Comparison of ENCODE assay signal across 21 cellular contexts in the genomic region with DNA sequence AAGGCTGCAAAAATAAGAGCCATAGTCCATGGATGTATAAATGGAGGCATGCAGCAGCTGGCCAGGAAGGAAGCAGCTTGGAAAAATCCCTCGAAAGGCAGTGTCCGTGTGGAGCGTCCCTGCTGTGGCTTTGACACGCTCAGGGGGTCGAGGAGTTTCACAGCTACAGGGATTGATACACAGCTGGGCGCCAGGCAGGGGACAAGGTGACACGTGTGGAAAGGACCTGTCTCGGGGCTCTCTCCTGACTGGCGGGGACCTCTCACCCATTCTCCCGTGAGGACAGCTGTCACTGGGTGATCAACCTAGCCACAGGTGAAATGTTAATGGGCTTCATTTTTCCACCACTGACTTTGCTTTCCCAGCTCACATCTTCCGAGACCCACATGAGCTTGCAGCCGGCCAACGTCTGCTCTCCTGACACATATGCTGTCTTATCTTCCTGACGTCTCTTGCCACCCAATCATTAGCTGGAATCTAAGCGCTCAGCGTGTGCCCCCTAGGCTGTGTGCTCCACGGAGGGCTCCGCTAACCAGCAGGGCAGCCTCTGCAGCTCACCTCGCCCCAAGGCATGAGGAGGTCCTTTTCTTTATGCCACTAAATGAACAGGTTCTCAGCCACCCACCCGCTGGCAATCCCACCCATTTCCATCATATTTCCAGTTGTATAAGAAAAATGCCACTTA.
"Had no signal": no experiment of that assay in that cellular context is flagged by ENCODE, and none has a peak within 500 bp of the region (broad histone marks: within the 10 kb centered on the region; RNA-seq: fewer than 3 reads in every experiment).

No MANE protein-coding gene starts in this region.

- H3K36me3 ChIP-seq: colonic mucosa, pancreas, prostate gland, right lobe of liver, suprapubic skin, thyroid gland, uterus had no signal

- H3K4me3 Mint-ChIP-seq: naive thymus-derived CD8-positive, alpha-beta T cell; neural crest cell; stimulated activated effector memory CD8-positive, alpha-beta T cell treated with anti-CD3 and anti-CD28 coated beads, Interleukin-12 subunit alpha, Interleukin-12 subunit beta, amount 100 ng/mL, for 72 hours; type B pancreatic cell had no signal

- H3K36me3 Mint-ChIP-seq: stimulated activated effector memory CD8-positive, alpha-beta T cell treated with anti-CD3 and anti-CD28 coated beads, Interleukin-12 subunit alpha, Interleukin-12 subunit beta, amount 100 ng/mL, for 72 hours; type B pancreatic cell had no signal

- H3K4me3 ChIP-seq: colonic mucosa, esophagus squamous epithelium, mucosa of descending colon, pancreas, prostate gland, right lobe of liver, suprapubic skin, thyroid gland, uterus had no signal

- H3K4me1 Mint-ChIP-seq: stimulated activated effector memory CD8-positive, alpha-beta T cell treated with anti-CD3 and anti-CD28 coated beads, Interleukin-12 subunit alpha, Interleukin-12 subunit beta, amount 100 ng/mL, for 72 hours had no signal

- DNase-seq: colonic mucosa; esophagus squamous epithelium; foreskin fibroblast; head of caudate nucleus; hippocampal formation; kidney glomerular epithelial cell; mucosa of descending colon; naive thymus-derived CD8-positive, alpha-beta T cell; pancreas; retina; right lobe of liver; stimulated activated CD4-positive, alpha-beta T cell treated with anti-CD3 and anti-CD28 coated beads, Interleukin-4, amount 100 ng/mL, for 1 hour; stimulated activated CD8-positive, alpha-beta memory T cell treated with anti-CD3 and anti-CD28 coated beads, Interleukin-4, amount 100 ng/mL, for 48 hours; stimulated activated naive CD8-positive, alpha-beta T cell treated with anti-CD3 and anti-CD28 coated beads, Interleukin-15, Interleukin-2, amounts not matched to agents 100 U/mL and 50 U/mL, for 24 hours; thyroid gland; uterus had no signal

- H3K9me3 ChIP-seq: colonic mucosa, esophagus squamous epithelium, mucosa of descending colon, pancreas, prostate gland, right lobe of liver, suprapubic skin, thyroid gland, uterus had no signal

- H3K27me3 ChIP-seq: colonic mucosa, esophagus squamous epithelium, pancreas, right lobe of liver, thyroid gland, uterus had no signal

- H3K4me1 ChIP-seq: colonic mucosa, pancreas, prostate gland, right lobe of liver, thyroid gland, uterus had no signal

- H3K27me3 Mint-ChIP-seq: type B pancreatic cell had no signal

- H3K9me3 Mint-ChIP-seq: naive thymus-derived CD8-positive, alpha-beta T cell; neural crest cell; stimulated activated effector memory CD8-positive, alpha-beta T cell treated with anti-CD3 and anti-CD28 coated beads, Interleukin-12 subunit alpha, Interleukin-12 subunit beta, amount 100 ng/mL, for 72 hours; type B pancreatic cell had no signal

- H3K27ac ChIP-seq: colonic mucosa, esophagus squamous epithelium, pancreas, prostate gland, right lobe of liver, suprapubic skin, thyroid gland, uterus had no signal

- ATAC-seq: mucosa of descending colon; naive thymus-derived CD8-positive, alpha-beta T cell; pancreas; right lobe of liver; stimulated activated effector memory CD8-positive, alpha-beta T cell treated with anti-CD3 and anti-CD28 coated beads, Interleukin-12 subunit alpha, Interleukin-12 subunit beta, amount 100 ng/mL, for 72 hours; stimulated activated naive CD8-positive, alpha-beta T cell treated with anti-CD3 and anti-CD28 coated beads, Interleukin-15, Interleukin-2, amounts not matched to agents 100 U/mL and 50 U/mL, for 24 hours had no signal

- H3K27ac Mint-ChIP-seq: naive thymus-derived CD8-positive, alpha-beta T cell; stimulated activated effector memory CD8-positive, alpha-beta T cell treated with anti-CD3 and anti-CD28 coated beads, Interleukin-12 subunit alpha, Interleukin-12 subunit beta, amount 100 ng/mL, for 72 hours; type B pancreatic cell had no signal
